ENCODE assay signal across 19 cellular contexts in genomic region chr2:41199320-41199719, GRCh38.
"Had no signal": no experiment of that assay in that cellular context is flagged by ENCODE, and none has a peak within 500 bp of the region (broad histone marks: within the 10 kb centered on the region; RNA-seq: fewer than 3 reads in every experiment).

No MANE protein-coding gene starts in this region.

- H3K36me3 Mint-ChIP-seq: activated naive CD8-positive, alpha-beta T cell treated with anti-CD3 and anti-CD28 coated beads for 36 hours; memory B cell; natural killer cell treated with Interleukin-12 subunit alpha and Interleukin-12 subunit beta and Interleukin-15 and Interleukin-18, amount 100 ng/mL, for 72 hours had no signal

- H3K4me3 Mint-ChIP-seq: activated CD4-positive, alpha-beta T cell treated with anti-CD3 and anti-CD28 coated beads, Interleukin-2, amount 10 ng/mL, durations not matched to agents 24 days and 14 days; activated naive CD8-positive, alpha-beta T cell treated with anti-CD3 and anti-CD28 coated beads for 36 hours; activated T-helper 1 cell treated with anti-CD3 and anti-CD28 coated beads, Interleukin-12 subunit alpha, Interleukin-12 subunit beta, Interleukin-2, Interleukin-4 antibody, amounts not matched to agents 30 ng/mL and 10 ng/mL and 1 ng/mL, durations not matched to agents 14 hours and 24 hours and 36 hours; memory B cell; natural killer cell treated with Interleukin-12 subunit alpha and Interleukin-12 subunit beta and Interleukin-15 and Interleukin-18, amount 100 ng/mL, for 72 hours had no signal

- H3K27me3 Mint-ChIP-seq: activated CD4-positive, alpha-beta T cell treated with anti-CD3 and anti-CD28 coated beads, Interleukin-2, amount 10 ng/mL, durations not matched to agents 24 days and 14 days; activated naive CD8-positive, alpha-beta T cell treated with anti-CD3 and anti-CD28 coated beads for 36 hours; memory B cell; natural killer cell treated with Interleukin-12 subunit alpha and Interleukin-12 subunit beta and Interleukin-15 and Interleukin-18, amount 100 ng/mL, for 72 hours had no signal

- DNase-seq: activated CD4-positive, alpha-beta T cell treated with anti-CD3 and anti-CD28 coated beads, Interleukin-2, amount 10 ng/mL, durations not matched to agents 24 days and 14 days; activated CD4-positive, CD25-positive, alpha-beta regulatory T cell; activated CD8-positive, alpha-beta memory T cell treated with anti-CD3 and anti-CD28 coated beads for 24 hours; activated naive CD8-positive, alpha-beta T cell treated with anti-CD3 and anti-CD28 coated beads for 36 hours; amygdala; body of pancreas; central memory CD4-positive, alpha-beta T cell; colonic mucosa; hypothalamus; left ventricle myocardium inferior; mucosa of descending colon; retina; stimulated activated CD4-positive, alpha-beta T cell treated with anti-CD3 and anti-CD28 coated beads, Interleukin-4, amount 100 ng/mL, for 24 hours; stimulated activated naive CD4-positive, alpha-beta T cell; substantia nigra; transverse colon had no signal

- H3K27ac Mint-ChIP-seq: activated CD4-positive, alpha-beta T cell treated with anti-CD3 and anti-CD28 coated beads, Interleukin-2, amount 10 ng/mL, durations not matched to agents 24 days and 14 days; activated naive CD8-positive, alpha-beta T cell treated with anti-CD3 and anti-CD28 coated beads for 36 hours; activated T-helper 1 cell treated with anti-CD3 and anti-CD28 coated beads, Interleukin-12 subunit alpha, Interleukin-12 subunit beta, Interleukin-2, Interleukin-4 antibody, amounts not matched to agents 30 ng/mL and 10 ng/mL and 1 ng/mL, durations not matched to agents 14 hours and 24 hours and 36 hours; memory B cell; natural killer cell treated with Interleukin-12 subunit alpha and Interleukin-12 subunit beta and Interleukin-15 and Interleukin-18, amount 100 ng/mL, for 72 hours had no signal

- ATAC-seq: body of pancreas; mucosa of descending colon; natural killer cell treated with Interleukin-12 subunit alpha and Interleukin-12 subunit beta and Interleukin-15 and Interleukin-18, amount 100 ng/mL, for 72 hours had no signal

- H3K4me1 Mint-ChIP-seq: activated CD4-positive, alpha-beta T cell treated with anti-CD3 and anti-CD28 coated beads, Interleukin-2, amount 10 ng/mL, durations not matched to agents 24 days and 14 days; activated naive CD8-positive, alpha-beta T cell treated with anti-CD3 and anti-CD28 coated beads for 36 hours; memory B cell had no signal

- H3K9me3 Mint-ChIP-seq: activated CD4-positive, alpha-beta T cell treated with anti-CD3 and anti-CD28 coated beads, Interleukin-2, amount 10 ng/mL, durations not matched to agents 24 days and 14 days; activated T-helper 1 cell treated with anti-CD3 and anti-CD28 coated beads, Interleukin-12 subunit alpha, Interleukin-12 subunit beta, Interleukin-2, Interleukin-4 antibody, amounts not matched to agents 30 ng/mL and 10 ng/mL and 1 ng/mL, durations not matched to agents 14 hours and 24 hours and 36 hours had no signal
